ENCODE assay signal across 11 cellular contexts in genomic region chr6:129317931-129318820, GRCh38.
DNase-seq lines count a peak whose midpoint lies in the region; ATAC-seq, FAIRE-seq and TF ChIP-seq lines count a peak whose summit lies in the region.
"Had no signal": no experiment of that assay in that cellular context is flagged by ENCODE, and none has a peak within 500 bp of the region (broad histone marks: within the 10 kb centered on the region; RNA-seq: fewer than 3 reads in every experiment).

No MANE protein-coding gene starts in this region.

- H3K9me3 Mint-ChIP-seq in astrocyte (ENCODE audit: unreplicated experiment), result no peaks in the 10 kb centered on the region

- H3K36me3 ChIP-seq in A673 (ENCODE audit: insufficient read depth, low read length, poor library complexity, severe bottlenecking) (no peaks in the 10 kb centered on the region), astrocyte (ENCODE audit: insufficient read depth, low read length) (no peaks in the 10 kb centered on the region), iPS-18a (ENCODE audit: control insufficient read depth, low read depth, low read length) (no peaks in the 10 kb centered on the region), heart left ventricle (peaks cover 3 to 100% (median 50%) of the 10 kb centered on the region in 9 donors)

- H3K4me1 Mint-ChIP-seq in astrocyte (ENCODE audit: low read depth, unreplicated experiment), result peaks cover 11% of the 10 kb centered on the region

- H4K20me1 ChIP-seq in astrocyte (ENCODE audit: insufficient read depth, low read length), result no peaks in the 10 kb centered on the region

- H3K9me3 ChIP-seq in A673 (ENCODE audit: low read depth, low read length, poor library complexity, severe bottlenecking) (no peaks in the 10 kb centered on the region), astrocyte (ENCODE audit: insufficient read depth, low read depth, low read length) (no peaks in the 10 kb centered on the region), iPS-18a (ENCODE audit: control insufficient read depth, low read depth, low read length) (no peaks in the 10 kb centered on the region), heart left ventricle (no peaks in the 10 kb centered on the region)

- POLR2A ChIA-PET in A673 (lab: Charles Lee; ENCODE audit: low non-redundant PET), result interaction anchor here (0.8 kb wide), 1 partner anchor 40 kb away, joined by 3 read pairs; no protein-coding TSS in a partner anchor

- no peak for TF ChIP-seq POLR2A in heart left ventricle (IDR thresholded peaks at IDR 0.05)

- H3K4me1 ChIP-seq in A673 (ENCODE audit: insufficient read depth, low read length, poor library complexity, severe bottlenecking) (peaks cover 15% of the 10 kb centered on the region), astrocyte (ENCODE audit: insufficient read depth, low read length) (peaks cover 3% of the 10 kb centered on the region), iPS-18a (ENCODE audit: control insufficient read depth, low read depth, low read length) (peaks cover 34% of the 10 kb centered on the region), heart left ventricle (peaks cover 0 to 16% (median 5%) of the 10 kb centered on the region in 12 donors)

- H3K27me3 Mint-ChIP-seq in astrocyte (ENCODE audit: low read depth, unreplicated experiment), result no peaks in the 10 kb centered on the region

- H3K4me3 Mint-ChIP-seq in astrocyte (ENCODE audit: unreplicated experiment), result no peak overlapping the region

- intact Hi-C loops in A673 (cut with micrococcal nuclease; ENCODE audit: unreplicated experiment), result no loop called here
- intact Hi-C loops in heart left ventricle (cut with DNase I), result no loop called here

- CTCF ChIA-PET in A673 (lab: Charles Lee), result no interaction called here

- H3K36me3 Mint-ChIP-seq in astrocyte (ENCODE audit: low read depth, unreplicated experiment), result no peaks in the 10 kb centered on the region

- H3K4me3 ChIP-seq in A673 (ENCODE audit: low read depth, low read length, poor library complexity, severe bottlenecking) (peak overlapping the region; percentile 20), astrocyte (ENCODE audit: insufficient read depth, low read depth, low read length) (no peak overlapping the region), iPS-18a (ENCODE audit: low read length) (peak overlapping the region; percentile 37), heart left ventricle (no peak overlapping the region)

- no TSS peak for BruUV-seq in A673 (replicated peaks; lab: Mats Ljungman, UMichigan)

- H2AFZ ChIP-seq in astrocyte (ENCODE audit: low read depth, low read length), result peak overlapping the region; percentile 12

- peak overlapping the region; percentile 58 for H3K27ac ChIP-seq in A673 (ENCODE audit: low read depth, low read length, poor library complexity, severe bottlenecking)
- no peak overlapping the region for H3K27ac ChIP-seq in astrocyte (ENCODE audit: low read depth, low read length)
- peak overlapping the region; percentile 33 for H3K27ac ChIP-seq in iPS-18a (ENCODE audit: low read length)
- H3K27ac ChIP-seq in heart left ventricle, result no peak overlapping the region
- H3K27ac ChIP-seq: C4-2B had no signal

- peak; percentile 54 for FAIRE-seq in astrocyte (lab: Jason Lieb, UNC)

- DNase-seq in A673 (ENCODE audit: low spot score) (peak; percentile 75), HT1080 (ENCODE audit: low read depth) (peak; percentile 6), astrocyte (ENCODE audit: low read depth) (peak; percentile 44), heart left ventricle (no peak)
- DNase-seq in stimulated activated naive CD4-positive, alpha-beta T cell treated with Interleukin-2 at 50 U/mL for 16 hours (lab: John Stamatoyannopoulos, UW), result no peak
- DNase-seq: stimulated activated CD4-positive, alpha-beta T cell treated with anti-CD3 and anti-CD28 coated beads, Interleukin-4, amount 100 ng/mL, for 1 hour; T-helper 1 cell had no signal

- H3K27me3 ChIP-seq in A673 (replicated peaks; ENCODE audit: insufficient read depth, low read depth, low read length, poor library complexity), result no peaks in the 10 kb centered on the region
- H3K27me3 ChIP-seq in astrocyte (ENCODE audit: insufficient read depth, low read length), result no peaks in the 10 kb centered on the region
- H3K27me3 ChIP-seq in iPS-18a (ENCODE audit: control insufficient read depth, insufficient read depth, low read length), result no peaks in the 10 kb centered on the region
- H3K27me3 ChIP-seq in heart left ventricle, result no peaks in the 10 kb centered on the region

- WGBS in heart left ventricle, 4 donors, result 39 to 50% (median 43%) methylated on average over 3 of the region's 3 CpGs

- no peak for TF ChIP-seq CTCF in A673 (conservative IDR thresholded peaks at IDR 0.05; ENCODE audit: low read depth, low read length)
- no peak for TF ChIP-seq CTCF in astrocyte (IDR thresholded peaks at IDR 0.05; ENCODE audit: insufficient read depth, low read depth, low read length)
- TF ChIP-seq CTCF in heart left ventricle (IDR thresholded peaks at IDR 0.05), result no peak

- H3K79me2 ChIP-seq in astrocyte (ENCODE audit: insufficient read depth, low read length), result no peaks in the 10 kb centered on the region

- H3K27ac Mint-ChIP-seq in astrocyte (ENCODE audit: unreplicated experiment), result peak overlapping the region; percentile 0

- no peak for ATAC-seq in GM21619 (IDR thresholded peaks at IDR 0.05; ENCODE audit: unreplicated experiment)
- ATAC-seq in HG03378 (IDR thresholded peaks at IDR 0.05; ENCODE audit: unreplicated experiment), result no peak
- ATAC-seq in heart left ventricle, result no peak

- H3K9ac ChIP-seq in astrocyte (ENCODE audit: low read length), result no peak overlapping the region
- peak overlapping the region; percentile 63 for H3K9ac ChIP-seq in iPS-18a (ENCODE audit: low read length)

- peak overlapping the region; percentile 10 for H3K4me2 ChIP-seq in astrocyte (ENCODE audit: low read length)

Comparison
In these comparisons a context has a peak if more than half of its experiments do, and no peak if none do; other contexts are left out.
1. DNase-seq: peak in A673 (single experiment), HT1080 (single experiment) and astrocyte (single experiment); none in stimulated activated naive CD4-positive, alpha-beta T cell treated with Interleukin-2 at 50 U/mL for 16 hours (single experiment) and heart left ventricle (0 of 5).
2. H3K27ac ChIP-seq: peak in A673 (single experiment) and iPS-18a (single experiment); none in astrocyte (single experiment) and heart left ventricle (0 of 12).
3. H3K4me3 ChIP-seq: peak in A673 (single experiment) and iPS-18a (single experiment); none in astrocyte (single experiment) and heart left ventricle (0 of 12).